ENCODE assay signal across 10 cellular contexts in genomic region chr3:115667175-115668065, GRCh38. TPM values are rescaled to one million over a fixed set of nuclear protein-coding genes. Genes with fewer than 3 reads are reported as not detected.
DNase-seq lines count a peak whose midpoint lies in the region; ATAC-seq and TF ChIP-seq lines count a peak whose summit lies in the region.
"Had no signal": no experiment of that assay in that cellular context is flagged by ENCODE, and none has a peak within 500 bp of the region (broad histone marks: within the 10 kb centered on the region; RNA-seq: fewer than 3 reads in every experiment).

No MANE protein-coding gene starts in this region.

- no peaks in the 10 kb centered on the region for H3K27me3 Mint-ChIP-seq in brain

- peaks cover 11% of the 10 kb centered on the region for H3K36me3 Mint-ChIP-seq in brain

- H3K4me1 Mint-ChIP-seq in brain, result peaks cover 66% of the 10 kb centered on the region

- no peaks in the 10 kb centered on the region for H3K9me3 Mint-ChIP-seq in brain

- TF ChIP-seq CTCF in brain (conservative IDR thresholded peaks at IDR 0.05), result no peak
- peak; percentile 8 for TF ChIP-seq CTCF in retinal pigment epithelial cell (conservative IDR thresholded peaks at IDR 0.05; ENCODE audit: low read depth, low read length)

- H3K4me3 Mint-ChIP-seq in brain, result peak overlapping the region in 1 of 5 experiments; percentile 34

- no peak overlapping the region for H3K4me3 ChIP-seq in retinal pigment epithelial cell (ENCODE audit: low read length)

- H3K27ac Mint-ChIP-seq in brain, result peak overlapping the region in 4 of 5 experiments; percentile 3 to 83 (median 58)

- ATAC-seq in HG02885 (IDR thresholded peaks at IDR 0.05; ENCODE audit: poor library complexity, unreplicated experiment), result peak; percentile 59
- no peak for ATAC-seq in GM21528 (IDR thresholded peaks at IDR 0.05; ENCODE audit: low FRiP score, unreplicated experiment)

- DNase-seq in DMS53 (lab: John Stamatoyannopoulos, UW) (peak; percentile 4), DMS53 treated with DMSO at 0.1 percent for 48 hours (lab: John Stamatoyannopoulos, UW; ENCODE audit: unreplicated experiment) (no peak), retinal pigment epithelial cell (ENCODE audit: low read depth) (no peak), occipital lobe (lab: John Stamatoyannopoulos, UW) (no peak), NCI-H345 treated with DMSO at 0.1 percent for 48 hours (lab: John Stamatoyannopoulos, UW; ENCODE audit: unreplicated experiment) (no peak)
- DNase-seq: NCI-H187 treated with DMSO at 0.1 percent for 48 hours; stimulated activated CD4-positive, alpha-beta T cell treated with anti-CD3 and anti-CD28 coated beads, Interleukin-4, amount 100 ng/mL, for 4 hours had no signal

RNA-seq across cellular contexts. Expression of gene GAP43, which starts 44.1 kb away (rescaled TPM):
- 151 TPM for polyA plus RNA-seq in brain (ENCODE audit: insufficient read depth, low read depth, low replicate concordance)
- 148 TPM for total RNA-seq in occipital lobe
